18 cellular contexts compared by ENCODE assay signal in genomic region chr5:175747539-175748060, GRCh38.
"Had no signal": no experiment of that assay in that cellular context is flagged by ENCODE, and none has a peak within 500 bp of the region (broad histone marks: within the 10 kb centered on the region; RNA-seq: fewer than 3 reads in every experiment).

No MANE protein-coding gene starts in this region.

- H3K4me3 ChIP-seq: heart left ventricle, left lung, lower lobe of right lung, mucosa of descending colon, ovary, right lobe of liver, thoracic aorta had no signal

- H3K9me3 ChIP-seq: heart left ventricle, left lung, lower lobe of right lung, mucosa of descending colon, ovary, right lobe of liver, thoracic aorta had no signal

- H3K27me3 ChIP-seq: ovary, right lobe of liver had no signal

- H3K36me3 ChIP-seq: heart left ventricle, left lung, lower lobe of right lung, ovary, right lobe of liver, thoracic aorta had no signal

- H3K27ac ChIP-seq: heart left ventricle, left lung, lower lobe of right lung, ovary, right lobe of liver, thoracic aorta had no signal

- DNase-seq: activated CD4-positive, alpha-beta T cell treated with anti-CD3 and anti-CD28 coated beads for 36 hours; activated CD4-positive, alpha-beta T cell treated with anti-CD3 and anti-CD28 coated beads, Interleukin-2, amount 50 U/mL, for 4 hours; activated CD4-positive, CD25-positive, alpha-beta regulatory T cell; activated naive CD8-positive, alpha-beta T cell treated with anti-CD3 and anti-CD28 coated beads, Interleukin-2, amount 50 U/mL, for 24 hours; activated T-cell treated with anti-CD3 and anti-CD28 coated beads, Interleukin-2, amount 50 U/mL, for 4 hours; heart left ventricle; immature natural killer cell; kidney glomerular epithelial cell; left lung; lower lobe of right lung; mucosa of descending colon; ovary; right lobe of liver; stimulated activated CD4-positive, alpha-beta T cell treated with anti-CD3 and anti-CD28 coated beads, Interleukin-4, amount 100 ng/mL, for 24 hours; T-helper 1 cell had no signal

- ATAC-seq: activated naive CD8-positive, alpha-beta T cell treated with anti-CD3 and anti-CD28 coated beads, Interleukin-2, amount 50 U/mL, for 24 hours; activated T-cell treated with anti-CD3 and anti-CD28 coated beads, Interleukin-2, amount 50 U/mL, for 4 hours; left lung; lower lobe of right lung; natural killer cell treated with Interleukin-12 subunit alpha and Interleukin-12 subunit beta and Interleukin-15 and Interleukin-18, amount 100 ng/mL, for 72 hours; right lobe of liver; stimulated activated effector memory CD8-positive, alpha-beta T cell treated with anti-CD3 and anti-CD28 coated beads, Interleukin-12 subunit alpha, Interleukin-12 subunit beta, amount 100 ng/mL, for 72 hours had no signal

- H3K4me1 ChIP-seq: heart left ventricle, left lung, lower lobe of right lung, right lobe of liver had no signal
